Comparison of ENCODE assay signal across 8 cellular contexts in genomic region chr16:31713071-31713944, GRCh38.
DNase-seq lines count a peak whose midpoint lies in the region; ATAC-seq, FAIRE-seq and TF ChIP-seq lines count a peak whose summit lies in the region.

No MANE protein-coding gene starts in this region.

- peaks cover 9% of the 10 kb centered on the region for H3K4me1 ChIP-seq in keratinocyte (ENCODE audit: control insufficient read depth, extremely low read depth, insufficient read depth, low read length)

- ATAC-seq in GM19035 (IDR thresholded peaks at IDR 0.05; ENCODE audit: unreplicated experiment): peak; percentile 95
- peak; percentile 93 for ATAC-seq in HG03342 (IDR thresholded peaks at IDR 0.05; ENCODE audit: unreplicated experiment)

- H2AFZ ChIP-seq in keratinocyte (ENCODE audit: control insufficient read depth, low read length): peak overlapping the region; percentile 91

- H3K4me2 ChIP-seq in keratinocyte (ENCODE audit: control insufficient read depth, extremely low read depth, insufficient read depth, low read depth, low read length): peak overlapping the region; percentile 87

- H4K20me1 ChIP-seq in keratinocyte (ENCODE audit: control insufficient read depth, extremely low read depth, insufficient read depth, low read length): no peaks in the 10 kb centered on the region

- H3K79me2 ChIP-seq in keratinocyte (ENCODE audit: control insufficient read depth, insufficient read depth, low read length): peaks cover 19% of the 10 kb centered on the region

- DNase-seq in AG20443 (ENCODE audit: low spot score) (peak; percentile 96), NCI-H345 treated with DMSO at 0.1 percent for 48 hours (lab: John Stamatoyannopoulos, UW; ENCODE audit: unreplicated experiment) (peak; percentile 96), cerebellar nuclear complex (lab: John Stamatoyannopoulos, UW) (peak; percentile 56 to 77), keratinocyte (ENCODE audit: low read depth, low spot score) (peak; percentile 71)
- DNase-seq in activated CD4-positive, CD25-positive, alpha-beta regulatory T cell treated with anti-CD3 and anti-CD28 coated beads, Interleukin-2, amount 50 U/mL, for 72 hours: peak; percentile 88
- DNase-seq in stimulated activated CD4-positive, alpha-beta T cell treated with anti-CD3 and anti-CD28 coated beads, Interleukin-12 subunit alpha, Interleukin-12 subunit beta, amount 100 ng/mL, for 48 hours (ENCODE audit: low read depth in 2 of 3, low spot score in 1 of 3): peak; percentile 85 to 88 (median 86)

- H3K9ac ChIP-seq in keratinocyte (ENCODE audit: control insufficient read depth, extremely low read depth, insufficient read depth, low read length): peak overlapping the region; percentile 97

- H3K4me3 ChIP-seq in keratinocyte (ENCODE audit: control insufficient read depth in 2 of 3, extremely low read depth in 1 of 3, insufficient read depth in 2 of 3, low read depth in 1 of 3, low read length in 3 of 3): peak overlapping the region; percentile 90 to 95 (median 94)

- peak; percentile 23 for FAIRE-seq in keratinocyte (lab: Jason Lieb, UNC)

- TF ChIP-seq CTCF in keratinocyte (optimal IDR thresholded peaks at IDR 0.05 in 1 of 3, IDR thresholded peaks at IDR 0.05 in 1 of 3, conservative IDR thresholded peaks at IDR 0.05 in 1 of 3; ENCODE audit: extremely low read depth in 1 of 3, insufficient read depth in 2 of 3, low read length in 3 of 3): no peak

- H3K27ac ChIP-seq in keratinocyte (ENCODE audit: control insufficient read depth, insufficient read depth, low read length): peak overlapping the region; percentile 88

- dilution Hi-C loops in keratinocyte (cut with MboI; ENCODE audit: extremely low pct_ligation_motif_present, low sequenced_read_pairs): no loop called here

- peaks cover 6 to 17% of the 10 kb centered on the region in 2 experiments for H3K36me3 ChIP-seq in keratinocyte (ENCODE audit: control insufficient read depth in 2 of 2, extremely low read depth in 1 of 2, insufficient read depth in 2 of 2, low read length in 2 of 2)

- H3K27me3 ChIP-seq in keratinocyte (ENCODE audit: control insufficient read depth, extremely low read depth, insufficient read depth, low read length): no peaks in the 10 kb centered on the region

- no peaks in the 10 kb centered on the region for H3K9me3 ChIP-seq in keratinocyte (ENCODE audit: control insufficient read depth, low read depth, low read length)

- peaks cover 2% of the 10 kb centered on the region for H3K9me1 ChIP-seq in keratinocyte (ENCODE audit: control insufficient read depth, extremely low read depth, insufficient read depth, low read length)

Comparison
In these comparisons a context has a peak if more than half of its experiments do, and no peak if none do; other contexts are left out.
1. Peak in every context shown above with its lines: DNase-seq, ATAC-seq, H3K4me3 ChIP-seq and H3K27ac ChIP-seq.